8 cellular contexts compared by ENCODE assay signal in genomic region chr2:74833418-74834233, GRCh38. TPM values are rescaled to one million over a fixed set of nuclear protein-coding genes. Genes with fewer than 3 reads are reported as not detected.
DNase-seq lines count a peak whose midpoint lies in the region; ATAC-seq and TF ChIP-seq lines count a peak whose summit lies in the region.

Gene HK2, plus strand, starts transcription at chr2:74834127. Its CDS starts 454 bp downstream, at chr2:74834581.

- DNase-seq in DMS114 treated with DMSO at 0.1 percent for 48 hours (lab: John Stamatoyannopoulos, UW; ENCODE audit: unreplicated experiment) = peak; percentile 67
- DNase-seq in RWPE1 (ENCODE audit: low spot score) = peak; percentile 98
- DNase-seq in activated T-helper 1 cell treated with anti-CD3 and anti-CD28 coated beads, Interleukin-2, amount 50 U/mL, for 16 hours (ENCODE audit: low read depth in 1 of 2, low spot score in 1 of 2) = peak; percentile 45 to 75
- DNase-seq in fibroblast of pulmonary artery (ENCODE audit: low read depth) = peak; percentile 87
- DNase-seq in nephron progenitor cell = peak; percentile 87
- DNase-seq in stomach = peak; percentile 86

- peak in 1 of 4 donors; percentile 28 for TF ChIP-seq POLR2A in stomach (IDR thresholded peaks at IDR 0.05)

- no peaks in the 10 kb centered on the region for H3K9me3 Mint-ChIP-seq in nephron progenitor cell

- H3K4me3 Mint-ChIP-seq in nephron progenitor cell = peak within 1 kb of the TSS; percentile 98

- no peaks in the 10 kb centered on the region for H3K36me3 ChIP-seq in HUES6 (ENCODE audit: control insufficient read depth, insufficient read depth, low read length)
- no peaks in the 10 kb centered on the region for H3K36me3 ChIP-seq in stomach

- POLR2A ChIA-PET in RWPE1 (lab: Yijun Ruan, JAX; ENCODE audit: low non-redundant PET) = interaction anchor here (0.6 to 0.8 kb wide), 3 partner anchors 9 to 11 kb away, joined by 3 to 4 read pairs (median 3); no protein-coding TSS in a partner anchor

- 4 to 17% (median 5%) methylated on average over 19 to 67 of the region's 67 CpGs for WGBS in stomach, 5 donors

- peaks cover 18% of the 10 kb centered on the region for H3K36me3 Mint-ChIP-seq in nephron progenitor cell (ENCODE audit: low read depth)

- CTCF ChIA-PET in RWPE1 (lab: Yijun Ruan, JAX) = no interaction called here

- no peak for TF ChIP-seq EP300 in stomach (IDR thresholded peaks at IDR 0.05)

- TF ChIP-seq CTCF in RWPE1 (conservative IDR thresholded peaks at IDR 0.05; ENCODE audit: low read depth) (no peak), fibroblast of pulmonary artery (IDR thresholded peaks at IDR 0.05; ENCODE audit: low read length, missing control alignments) (no peak), nephron progenitor cell (IDR thresholded peaks at IDR 0.05) (no peak), stomach (IDR thresholded peaks at IDR 0.05) (no peak)

- H3K9me3 ChIP-seq in HUES6 (ENCODE audit: control insufficient read depth, insufficient read depth, low read depth, low read length) = no peaks in the 10 kb centered on the region
- H3K9me3 ChIP-seq in stomach = no peaks in the 10 kb centered on the region

- no peaks in the 10 kb centered on the region for H3K27me3 ChIP-seq in HUES6 (ENCODE audit: control insufficient read depth, insufficient read depth, low read length)
- H3K27me3 ChIP-seq in stomach = peaks cover 0 to 13% (median 9%) of the 10 kb centered on the region in 3 donors

- H3K4me1 ChIP-seq in HUES6 (ENCODE audit: control insufficient read depth, insufficient read depth, low read length) (peaks cover 34% of the 10 kb centered on the region), stomach (peaks cover 22 to 42% (median 28%) of the 10 kb centered on the region in 4 donors)

- peak within 1 kb of the TSS; percentile 85 for H3K4me3 ChIP-seq in HUES6 (ENCODE audit: low read depth, low read length)
- H3K4me3 ChIP-seq in fibroblast of pulmonary artery (replicated peaks; ENCODE audit: low read depth, low read length) = peak within 1 kb of the TSS; percentile 84
- peak within 1 kb of the TSS; percentile 56 to 87 (median 74) for H3K4me3 ChIP-seq in stomach

- intact Hi-C loops in stomach (cut with DNase I; ENCODE audit: low total_unique reads) = no loop called here

- peak within 1 kb of the TSS; percentile 96 for H3K9ac ChIP-seq in HUES6 (ENCODE audit: low read length)

- peaks cover 18% of the 10 kb centered on the region for H3K27me3 Mint-ChIP-seq in nephron progenitor cell (ENCODE audit: low read depth, poor library complexity)

- H3K27ac ChIP-seq in HUES6 (ENCODE audit: low read depth, low read length) (peak within 1 kb of the TSS; percentile 97), RWPE1 (peak within 1 kb of the TSS; percentile 80), stomach (peak within 1 kb of the TSS; percentile 76 to 84 (median 83))

- H3K27ac Mint-ChIP-seq in nephron progenitor cell = peak within 1 kb of the TSS; percentile 91

- ATAC-seq in GM21390 (IDR thresholded peaks at IDR 0.05; ENCODE audit: unreplicated experiment) = peak; percentile 73

- peaks cover 36% of the 10 kb centered on the region for H3K4me1 Mint-ChIP-seq in nephron progenitor cell

RNA-seq across cellular contexts. Expression of gene HK2, which starts in this region (rescaled TPM):
- 10 to 100 TPM in 4 of 5 donors, 1 to 10 TPM in 1; 5.8 to 45.2 (median 19.7) TPM for total RNA-seq in stomach
- 10 to 100 TPM in 1 of 3 donors, 1 to 10 TPM in 2; 4.8 to 14.4 (median 6.6) TPM for polyA plus RNA-seq in stomach

Comparison
In these comparisons a context has a peak if more than half of its experiments do, and no peak if none do; other contexts are left out.
1. Peak in every context shown above with its lines: DNase-seq, ATAC-seq, H3K4me3 ChIP-seq and H3K27ac ChIP-seq.